ENCODE assay signal across 24 cellular contexts in the genomic region with DNA sequence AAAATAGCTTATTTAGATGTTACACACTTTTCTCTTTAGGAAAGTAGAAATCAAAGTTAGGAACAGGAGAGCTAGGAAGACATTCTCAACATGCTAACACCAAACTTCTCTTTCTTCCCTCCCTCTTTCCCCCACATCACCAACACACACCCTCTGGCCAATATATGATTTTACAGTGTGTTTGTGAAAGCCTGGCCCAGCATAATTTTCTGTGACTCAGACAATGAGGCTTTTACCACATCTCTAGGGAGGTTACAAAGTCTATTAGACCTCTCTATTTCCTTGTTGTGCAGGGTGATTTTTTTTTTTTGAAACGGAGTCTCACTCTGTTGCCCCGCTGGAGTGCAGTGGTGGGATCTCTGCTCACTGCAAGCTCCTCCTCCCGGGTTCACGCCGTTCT.
DNase-seq lines count a peak whose midpoint lies in the region; ATAC-seq and TF ChIP-seq lines count a peak whose summit lies in the region.
"Had no signal": no experiment of that assay in that cellular context is flagged by ENCODE, and none has a peak within 500 bp of the region (broad histone marks: within the 10 kb centered on the region; RNA-seq: fewer than 3 reads in every experiment).

No MANE protein-coding gene starts in this region.

- POLR2A ChIA-PET in A673 (lab: Charles Lee; ENCODE audit: low non-redundant PET) (no interaction called here), SK-N-SH (lab: Yijun Ruan, JAX) (no interaction called here)

- H4K8ac ChIP-seq in mesenchymal stem cell (ENCODE audit: low read length): no peak overlapping the region

- H3K18ac ChIP-seq in mesenchymal stem cell (ENCODE audit: low read depth in 1 of 2, low read length in 2 of 2): no peak overlapping the region

- H3K27me3 ChIP-seq in A673 (replicated peaks; ENCODE audit: insufficient read depth, low read depth, low read length, poor library complexity) (no peaks in the 10 kb centered on the region), mammary epithelial cell (ENCODE audit: insufficient read depth, low read length) (no peaks in the 10 kb centered on the region), mesenchymal stem cell (ENCODE audit: control insufficient read depth in 1 of 2, insufficient read depth in 1 of 2, low read length in 2 of 2) (no peaks in the 10 kb centered on the region), SK-N-SH (ENCODE audit: insufficient read depth) (no peaks in the 10 kb centered on the region)
- H3K27me3 ChIP-seq: adrenal gland, BE2C, dorsolateral prefrontal cortex had no signal

- H3K4ac ChIP-seq in mesenchymal stem cell (ENCODE audit: low read depth in 1 of 2, low read length in 2 of 2): no peak overlapping the region

- TF ChIP-seq RAD21 in SK-N-SH (IDR thresholded peaks at IDR 0.05; ENCODE audit: low read length): no peak

- H3K23ac ChIP-seq in mesenchymal stem cell (ENCODE audit: low read length in 2 of 2): no peak overlapping the region

- H3K4me1 ChIP-seq in A673 (ENCODE audit: insufficient read depth, low read length, poor library complexity, severe bottlenecking) (no peaks in the 10 kb centered on the region), mammary epithelial cell (ENCODE audit: insufficient read depth, low read length) (no peaks in the 10 kb centered on the region), mesenchymal stem cell (ENCODE audit: control insufficient read depth, insufficient read depth, low read depth, low read length) (no peaks in the 10 kb centered on the region), SK-N-SH (ENCODE audit: control insufficient read depth in 1 of 2, insufficient read depth in 2 of 2, low read depth in 1 of 2, low read length in 1 of 2) (no peaks in the 10 kb centered on the region; a peak in 1 of 4 replicates)
- H3K4me1 ChIP-seq: adrenal gland, BE2C, lower lobe of right lung, psoas muscle had no signal

- TF ChIP-seq CTCF in A673 (conservative IDR thresholded peaks at IDR 0.05; ENCODE audit: low read depth, low read length) (no peak), mammary epithelial cell (conservative IDR thresholded peaks at IDR 0.05 in 1 of 2, IDR thresholded peaks at IDR 0.05 in 1 of 2; ENCODE audit: extremely low read depth in 1 of 2, insufficient read depth in 1 of 2, low read depth in 1 of 2, low read length in 2 of 2) (no peak), SK-N-SH (IDR thresholded peaks at IDR 0.05) (no peak)

- H4K91ac ChIP-seq in mesenchymal stem cell (ENCODE audit: low read length): no peak overlapping the region

- no peak overlapping the region for H2BK5ac ChIP-seq in mesenchymal stem cell (ENCODE audit: low read depth, low read length, poor library complexity, severe bottlenecking)

- H3K79me1 ChIP-seq in mesenchymal stem cell (replicated peaks; ENCODE audit: low read length, poor library complexity, severe bottlenecking): no peaks in the 10 kb centered on the region

- no peak overlapping the region for H2BK120ac ChIP-seq in mesenchymal stem cell (ENCODE audit: low read depth, low read length)

- DNase-seq in A673 (ENCODE audit: low spot score) (peak; percentile 15), LoVo (ENCODE audit: low spot score) (peak; percentile 37), mammary epithelial cell (peak; percentile 9), mesenchymal stem cell (no peak), SK-N-SH (no peak), GM03348 (ENCODE audit: low spot score) (no peak)
- no peak for DNase-seq in activated T-cell treated with anti-CD3 and anti-CD28 coated beads, Interleukin-2, amount 50 U/mL, for 48 hours
- DNase-seq: activated CD4-positive, alpha-beta T cell treated with anti-CD3 and anti-CD28 coated beads for 1 hour; activated naive CD4-positive, alpha-beta T cell; activated T-cell treated with anti-CD3 and anti-CD28 coated beads, Interleukin-2, amount 50 U/mL, for 24 hours; adrenal gland; BE2C; dorsolateral prefrontal cortex; immature natural killer cell; lower lobe of right lung; MV-4-11; NCI-H187 treated with DMSO at 0.1 percent for 48 hours; NCI-H345; NCI-H82; psoas muscle; stimulated activated CD4-positive, alpha-beta T cell treated with anti-CD3 and anti-CD28 coated beads, Interleukin-4, amount 100 ng/mL, for 1 hour; stimulated activated naive CD4-positive, alpha-beta T cell treated with Interleukin-2 at 50 U/mL for 16 hours; SW 1271 had no signal

- CTCF ChIA-PET in A673 (lab: Charles Lee) (no interaction called here), mammary epithelial cell (lab: Charles Lee; ENCODE audit: low non-redundant PET) (no interaction called here), SK-N-SH (lab: Yijun Ruan, JAX) (no interaction called here)

- H4K20me1 ChIP-seq in mammary epithelial cell (ENCODE audit: insufficient read depth, low read length): no peaks in the 10 kb centered on the region
- no peaks in the 10 kb centered on the region for H4K20me1 ChIP-seq in SK-N-SH (ENCODE audit: insufficient read depth)

- H3K36me3 ChIP-seq in A673 (ENCODE audit: insufficient read depth, low read length, poor library complexity, severe bottlenecking) (no peaks in the 10 kb centered on the region), mammary epithelial cell (ENCODE audit: insufficient read depth, low read length) (no peaks in the 10 kb centered on the region), mesenchymal stem cell (ENCODE audit: control insufficient read depth in 1 of 2, insufficient read depth in 2 of 2, low read depth in 1 of 2, low read length in 2 of 2) (no peaks in the 10 kb centered on the region), SK-N-SH (replicated peaks in 1 of 2; ENCODE audit: control insufficient read depth in 1 of 2, insufficient read depth in 2 of 2, low read length in 1 of 2) (no peaks in the 10 kb centered on the region)
- H3K36me3 ChIP-seq: adrenal gland, BE2C, lower lobe of right lung had no signal

- no peaks in the 10 kb centered on the region for H3K79me2 ChIP-seq in mammary epithelial cell (ENCODE audit: insufficient read depth, low read length)
- no peaks in the 10 kb centered on the region for H3K79me2 ChIP-seq in SK-N-SH (ENCODE audit: insufficient read depth)

- H3K4me3 ChIP-seq in A673 (ENCODE audit: low read depth, low read length, poor library complexity, severe bottlenecking): no peak overlapping the region
- no peak overlapping the region for H3K4me3 ChIP-seq in mammary epithelial cell (replicated peaks in 1 of 3; ENCODE audit: insufficient read depth in 1 of 3, low read depth in 2 of 3, low read length in 3 of 3)
- H3K4me3 ChIP-seq in mesenchymal stem cell (ENCODE audit: insufficient read depth in 1 of 2, low read depth in 1 of 2, low read length in 2 of 2): no peak overlapping the region
- H3K4me3 ChIP-seq in SK-N-SH (ENCODE audit: low read depth in 2 of 2, low read length in 1 of 2): no peak overlapping the region
- H3K4me3 ChIP-seq: adrenal gland, dorsolateral prefrontal cortex, lower lobe of right lung, psoas muscle had no signal

- dilution Hi-C loops in mammary epithelial cell (cut with HindIII; ENCODE audit: low sequenced_read_pairs): no loop called here

- H2BK12ac ChIP-seq in mesenchymal stem cell (ENCODE audit: low read length in 2 of 2): no peak overlapping the region

- H3K27ac ChIP-seq in A673 (ENCODE audit: low read depth, low read length, poor library complexity, severe bottlenecking): no peak overlapping the region
- H3K27ac ChIP-seq in mammary epithelial cell (ENCODE audit: insufficient read depth, low read depth, low read length): no peak overlapping the region
- H3K27ac ChIP-seq in mesenchymal stem cell (ENCODE audit: low read length, poor library complexity, severe bottlenecking): no peak overlapping the region
- H3K27ac ChIP-seq in SK-N-SH (ENCODE audit: low read depth in 2 of 2, low read length in 1 of 2): no peak overlapping the region
- H3K27ac ChIP-seq: adrenal gland, dorsolateral prefrontal cortex, lower lobe of right lung, psoas muscle had no signal

- H3K9me2 ChIP-seq in SK-N-SH: no peaks in the 10 kb centered on the region

- BruUV-seq in A673 (replicated peaks; lab: Mats Ljungman, UMichigan) (no TSS peak), mammary epithelial cell (replicated peaks; lab: Mats Ljungman, UMichigan) (no TSS peak)

- in situ Hi-C loops in mammary epithelial cell (cut with MboI; ENCODE audit: low sequenced_read_pairs in 2 of 2): no loop called here

- ATAC-seq in HG02571 (IDR thresholded peaks at IDR 0.05; ENCODE audit: unreplicated experiment): no peak
- ATAC-seq: lower lobe of right lung, psoas muscle had no signal

- H2AFZ ChIP-seq in mammary epithelial cell (ENCODE audit: low read depth, low read length) (no peak overlapping the region), mesenchymal stem cell (ENCODE audit: low read depth, low read length) (no peak overlapping the region), SK-N-SH (ENCODE audit: low read depth) (no peak overlapping the region)

- no peak for TF ChIP-seq EP300 in SK-N-SH (IDR thresholded peaks at IDR 0.05; ENCODE audit: borderline replicate concordance in 1 of 2, low read depth in 1 of 2, low read length in 1 of 2)

- WGBS in mammary epithelial cell (ENCODE audit: low coverage, missing lambda C conversion rate): 79% methylated on average over 5 of the region's 5 CpGs
- WGBS in mesenchymal stem cell: 89% methylated on average over 5 of the region's 5 CpGs
- 91% methylated on average over 5 of the region's 5 CpGs for WGBS in SK-N-SH (ENCODE audit: low lambda C conversion rate)

- intact Hi-C loops in A673 (cut with micrococcal nuclease; ENCODE audit: unreplicated experiment) (no loop called here), mammary epithelial cell (cut with micrococcal nuclease) (no loop called here)

- no peak overlapping the region for H3K9ac ChIP-seq in mammary epithelial cell (ENCODE audit: insufficient read depth, low read length)
- peak overlapping the region; percentile 29 for H3K9ac ChIP-seq in mesenchymal stem cell (ENCODE audit: low read length)
- no peak overlapping the region for H3K9ac ChIP-seq in SK-N-SH

- no peak overlapping the region for H3K4me2 ChIP-seq in mammary epithelial cell (ENCODE audit: insufficient read depth, low read depth, low read length)
- H3K4me2 ChIP-seq in mesenchymal stem cell (ENCODE audit: low read length, poor library complexity, severe bottlenecking): no peak overlapping the region
- no peak overlapping the region for H3K4me2 ChIP-seq in SK-N-SH

- H3F3A ChIP-seq in SK-N-SH (replicated peaks; ENCODE audit: insufficient read depth): no peaks in the 10 kb centered on the region

- H3K9me3 ChIP-seq in A673 (ENCODE audit: low read depth, low read length, poor library complexity, severe bottlenecking): no peaks in the 10 kb centered on the region
- H3K9me3 ChIP-seq in mammary epithelial cell (replicated peaks; ENCODE audit: insufficient read depth, low read length): no peaks in the 10 kb centered on the region
- no peaks in the 10 kb centered on the region for H3K9me3 ChIP-seq in mesenchymal stem cell (ENCODE audit: control insufficient read depth, low read length)
- no peaks in the 10 kb centered on the region for H3K9me3 ChIP-seq in SK-N-SH
- H3K9me3 ChIP-seq: adrenal gland, BE2C, lower lobe of right lung, psoas muscle had no signal

- H3K14ac ChIP-seq in mesenchymal stem cell (ENCODE audit: low read length in 2 of 2): no peak overlapping the region

- H2BK15ac ChIP-seq in mesenchymal stem cell (ENCODE audit: low read depth, poor library complexity, severe bottlenecking): no peak overlapping the region

- H2AK5ac ChIP-seq in mesenchymal stem cell (ENCODE audit: low read length, severe bottlenecking): no peak overlapping the region

TF ChIP-seq in SK-N-SH, 30 proteins besides CTCF, POLR2A, EP300 and RAD21 (continues in another document):
- TF ChIP-seq FOSL2 (IDR thresholded peaks at IDR 0.05; ENCODE audit: borderline replicate concordance, low read depth): no peak

Comparison
In these comparisons a context has a peak if more than half of its experiments do, and no peak if none do; other contexts are left out.
1. DNase-seq: peak in A673 (single experiment), LoVo (single experiment) and mammary epithelial cell (single experiment); none in mesenchymal stem cell (single experiment), SK-N-SH (single experiment), activated T-cell treated with anti-CD3 and anti-CD28 coated beads, Interleukin-2, amount 50 U/mL, for 48 hours (0 of 2) and GM03348 (single experiment).